ENCODE assay signal across 18 cellular contexts in genomic region chr10:70334526-70335245, GRCh38. TPM values are rescaled to one million over a fixed set of nuclear protein-coding genes. Genes with fewer than 3 reads are reported as not detected.
DNase-seq lines count a peak whose midpoint lies in the region; ATAC-seq, FAIRE-seq and TF ChIP-seq lines count a peak whose summit lies in the region.
"Had no signal": no experiment of that assay in that cellular context is flagged by ENCODE, and none has a peak within 500 bp of the region (broad histone marks: within the 10 kb centered on the region; RNA-seq: fewer than 3 reads in every experiment).

No MANE protein-coding gene starts in this region.

- no peak overlapping the region for H3K4me3 ChIP-seq in right atrium auricular region

- H3K36me3 Mint-ChIP-seq in brain = peaks cover 46% of the 10 kb centered on the region

- H3K27me3 ChIP-seq in right atrium auricular region = no peaks in the 10 kb centered on the region
- no peaks in the 10 kb centered on the region for H3K27me3 ChIP-seq in foreskin keratinocyte

- peaks cover 0 to 31% (median 0%) of the 10 kb centered on the region in 5 experiments for H3K9me3 Mint-ChIP-seq in brain

- H3K36me3 ChIP-seq in right atrium auricular region = no peaks in the 10 kb centered on the region

- intact Hi-C loops in Right ventricle myocardium inferior (cut with DNase I) (no loop called here), posterior vena cava (cut with DNase I) (no loop called here)

- no peak for FAIRE-seq in RCC 7860 (lab: Jason Lieb, UNC)
- FAIRE-seq: H1 had no signal

- H3K27ac Mint-ChIP-seq in brain = peak overlapping the region in 3 of 5 experiments; percentile 8 to 77 (median 58)

- peaks cover 59% of the 10 kb centered on the region for H3K4me1 Mint-ChIP-seq in brain

- H3K9me3 ChIP-seq in right atrium auricular region = no peaks in the 10 kb centered on the region

- no peak for DNase-seq in right atrium auricular region (ENCODE audit: low spot score)
- no peak for DNase-seq in Right ventricle myocardium inferior (ENCODE audit: missing footprints)
- peak; percentile 61 for DNase-seq in posterior vena cava (ENCODE audit: low spot score)
- DNase-seq in RCC 7860 (ENCODE audit: low spot score) = no peak
- no peak for DNase-seq in foreskin keratinocyte
- no peak for DNase-seq in NOMO-1 treated with DMSO at 0.1 percent for 48 hours (lab: John Stamatoyannopoulos, UW; ENCODE audit: unreplicated experiment)
- DNase-seq: DMS 273 treated with DMSO at 0.1 percent for 48 hours, KG1, NCI-H1092 treated with DMSO at 0.1 percent for 48 hours, NCI-H1930, NCI-H524 treated with DMSO at 0.1 percent for 48 hours, SHP77 had no signal

- no peak overlapping the region for H3K4me3 Mint-ChIP-seq in brain

- H3K4me1 ChIP-seq in right atrium auricular region = peaks cover 0 to 50% of the 10 kb centered on the region in 2 donors
- H3K4me1 ChIP-seq in foreskin keratinocyte = peaks cover 12% of the 10 kb centered on the region

- H3K27me3 Mint-ChIP-seq in brain = peaks cover 5% of the 10 kb centered on the region

- peak overlapping the region; percentile 39 to 40 for H3K27ac ChIP-seq in right atrium auricular region
- H3K27ac ChIP-seq in foreskin keratinocyte = no peak overlapping the region

- TF ChIP-seq CTCF in right atrium auricular region (IDR thresholded peaks at IDR 0.05) (no peak), brain (conservative IDR thresholded peaks at IDR 0.05) (no peak), foreskin keratinocyte (conservative IDR thresholded peaks at IDR 0.05) (no peak)

- ATAC-seq in Right ventricle myocardium inferior = no peak
- ATAC-seq in foreskin keratinocyte = no peak
- ATAC-seq: Panc1 had no signal

RNA-seq across cellular contexts. Expression of gene LRRC20, which starts 47.7 kb away (rescaled TPM):
- total RNA-seq in right atrium auricular region (10 to 100 TPM; 18.9 to 65.0 TPM), Right ventricle myocardium inferior (60.1 TPM), posterior vena cava (1 to 10 TPM; 3.1 to 3.9 TPM), foreskin keratinocyte (8.5 and 12.7 TPM in 2 replicates)
- polyA plus RNA-seq in brain (ENCODE audit: insufficient read depth, low read depth, low replicate concordance) (58.5 TPM), foreskin keratinocyte (7.9 and 10.5 TPM in 2 replicates)

RNA-seq across cellular contexts. Expression of gene NPFFR1, which starts 50.9 kb away (rescaled TPM):
- under 1 TPM in 1 of 2 donors, not detected in 1; 0.47 TPM for total RNA-seq in right atrium auricular region
- not detected for total RNA-seq in Right ventricle myocardium inferior
- 0.56 TPM for polyA plus RNA-seq in brain (ENCODE audit: insufficient read depth, low read depth, low replicate concordance)
- total RNA-seq in posterior vena cava = not detected
- not detected in 2 replicates for total RNA-seq in foreskin keratinocyte
- not detected in 2 replicates for polyA plus RNA-seq in foreskin keratinocyte
- total RNA-seq: Daoy, M059J had no signal
- polyA plus RNA-seq: BJ had no signal
